11 cellular contexts compared by ENCODE assay signal in genomic region chr3:138125548-138126221, GRCh38. TPM values are rescaled to one million over a fixed set of nuclear protein-coding genes. Genes with fewer than 3 reads are reported as not detected.
DNase-seq lines count a peak whose midpoint lies in the region; ATAC-seq and TF ChIP-seq lines count a peak whose summit lies in the region.
"Had no signal": no experiment of that assay in that cellular context is flagged by ENCODE, and none has a peak within 500 bp of the region (broad histone marks: within the 10 kb centered on the region; RNA-seq: fewer than 3 reads in every experiment).

No MANE protein-coding gene starts in this region.

- peak overlapping the region; percentile 61 for H2AFZ ChIP-seq in Loucy (ENCODE audit: low read length)

- no peak overlapping the region for H3K4me2 ChIP-seq in Loucy (ENCODE audit: low read depth, low read length, poor library complexity, severe bottlenecking)

- intact Hi-C loops in adrenal gland (cut with DNase I) = no loop called here

- TF ChIP-seq POLR2A in adrenal gland (IDR thresholded peaks at IDR 0.05) = no peak

- H3K36me3 ChIP-seq in Loucy (ENCODE audit: insufficient read depth, low read length) (no peaks in the 10 kb centered on the region), adrenal gland (replicated peaks in 1 of 2) (no peaks in the 10 kb centered on the region)

- H3K4me3 ChIP-seq in Loucy (ENCODE audit: low read length, poor library complexity, severe bottlenecking) (no peak overlapping the region), adrenal gland (no peak overlapping the region)

- H3K27me3 ChIP-seq in Loucy (ENCODE audit: insufficient read depth, low read length, poor library complexity, severe bottlenecking) = no peaks in the 10 kb centered on the region
- H3K27me3 ChIP-seq in adrenal gland = no peaks in the 10 kb centered on the region

- DNase-seq in adrenal gland (peak in 2 of 7 donors; percentile 25 to 31), left kidney (ENCODE audit: low read depth, low spot score) (peak; percentile 77), substantia nigra (lab: John Stamatoyannopoulos, UW) (peak in 1 of 49 donors; percentile 6), RKO (ENCODE audit: low spot score) (no peak)
- DNase-seq: nucleus accumbens; stimulated activated naive CD8-positive, alpha-beta T cell treated with anti-CD3 and anti-CD28 coated beads, Interleukin-15, Interleukin-2, amounts not matched to agents 100 U/mL and 50 U/mL, for 24 hours had no signal

- H3K4me1 ChIP-seq in Loucy (ENCODE audit: insufficient read depth, low read length, poor library complexity, severe bottlenecking) = peaks cover 5% of the 10 kb centered on the region
- H3K4me1 ChIP-seq in adrenal gland (replicated peaks in 1 of 2) = peaks cover 0 to 11% of the 10 kb centered on the region in 2 donors

- no peak for ATAC-seq in HG03045 (IDR thresholded peaks at IDR 0.05; ENCODE audit: unreplicated experiment)
- no peak for ATAC-seq in GM21576 (IDR thresholded peaks at IDR 0.05; ENCODE audit: unreplicated experiment)
- no peak for ATAC-seq in HG03378 (IDR thresholded peaks at IDR 0.05; ENCODE audit: unreplicated experiment)
- ATAC-seq: stimulated activated naive CD8-positive, alpha-beta T cell treated with anti-CD3 and anti-CD28 coated beads, Interleukin-15, Interleukin-2, amounts not matched to agents 100 U/mL and 50 U/mL, for 24 hours had no signal

- H4K20me1 ChIP-seq in Loucy (ENCODE audit: insufficient read depth, low read length, poor library complexity, severe bottlenecking) = no peaks in the 10 kb centered on the region

- no peaks in the 10 kb centered on the region for H3F3A ChIP-seq in Loucy (ENCODE audit: low read depth)

- TF ChIP-seq CTCF in Loucy (conservative IDR thresholded peaks at IDR 0.05; ENCODE audit: low read length) (no peak), adrenal gland (IDR thresholded peaks at IDR 0.05) (no peak)

- H3K27ac ChIP-seq in adrenal gland = peak overlapping the region in 3 of 5 donors; percentile 15 to 84 (median 43)
- H3K27ac ChIP-seq in substantia nigra (ENCODE audit: low read depth, low read length, poor library complexity, severe bottlenecking) = peak overlapping the region; percentile 21

- 46 to 64% (median 59%) methylated on average over 5 of the region's 5 CpGs for WGBS in adrenal gland, 4 donors

- H3K79me2 ChIP-seq in Loucy (ENCODE audit: insufficient read depth, low read length) = no peaks in the 10 kb centered on the region

- peaks cover 5% of the 10 kb centered on the region; the same call in 1 of the 2 replicates for H3K9me3 ChIP-seq in Loucy (ENCODE audit: insufficient read depth, low read depth, low read length)
- H3K9me3 ChIP-seq in adrenal gland (replicated peaks in 1 of 3) = no peaks in the 10 kb centered on the region

- H3K9me2 ChIP-seq in Loucy (replicated peaks; ENCODE audit: low read depth, low read length) = no peaks in the 10 kb centered on the region

- H3K9ac ChIP-seq in Loucy (ENCODE audit: low read depth, low read length, poor library complexity, severe bottlenecking) = no peak overlapping the region

RNA-seq across cellular contexts. Expression of gene A4GNT, which starts 6.5 kb away (rescaled TPM):
- total RNA-seq in adrenal gland = not detected
- not detected for polyA plus RNA-seq in adrenal gland
- total RNA-seq: HT-29 had no signal

RNA-seq across cellular contexts. Expression of gene DZIP1L, which starts 10.3 kb away (rescaled TPM):
- total RNA-seq in adrenal gland = 10 to 100 TPM in 1 of 8 donors, 1 to 10 TPM in 7; 1.6 to 13.7 (median 4.7) TPM
- 1 to 10 TPM; 1.2 to 7.3 (median 5.5) TPM for polyA plus RNA-seq in adrenal gland
- total RNA-seq: HT-29 had no signal

RNA-seq across cellular contexts. Expression of gene DBR1, which starts 49.0 kb away (rescaled TPM):
- 10 to 100 TPM in 6 of 8 donors, 1 to 10 TPM in 2; 9.0 to 18.8 (median 12.0) TPM for total RNA-seq in adrenal gland
- polyA plus RNA-seq in adrenal gland = 10 to 100 TPM in 1 of 3 donors, 1 to 10 TPM in 2; 5.6 to 14.5 (median 5.7) TPM
